Comparison of ENCODE assay signal across 9 cellular contexts in genomic region chr1:75220072-75220471, GRCh38.
"Had no signal": no experiment of that assay in that cellular context is flagged by ENCODE, and none has a peak within 500 bp of the region (broad histone marks: within the 10 kb centered on the region; RNA-seq: fewer than 3 reads in every experiment).

No MANE protein-coding gene starts in this region.

- H2AFZ ChIP-seq: GM23338 had no signal

- H3K4me2 ChIP-seq: GM23338 had no signal

- DNase-seq: H9, HCEC 1CT, IMR-90, KG1 had no signal

- FAIRE-seq: H1, H54, HTR-8/SVneo had no signal

- H3K4me3 Mint-ChIP-seq: GM23338, H9 had no signal

- H3K9me3 Mint-ChIP-seq: GM23338, H9 had no signal

- H3K27ac Mint-ChIP-seq: GM23338, H9 had no signal

- ATAC-seq: GM23338, K562 had no signal

- H3K4me1 Mint-ChIP-seq: GM23338, H9 had no signal

- H3K4me3 ChIP-seq: GM23338, K562 had no signal
